In the genomic region with DNA sequence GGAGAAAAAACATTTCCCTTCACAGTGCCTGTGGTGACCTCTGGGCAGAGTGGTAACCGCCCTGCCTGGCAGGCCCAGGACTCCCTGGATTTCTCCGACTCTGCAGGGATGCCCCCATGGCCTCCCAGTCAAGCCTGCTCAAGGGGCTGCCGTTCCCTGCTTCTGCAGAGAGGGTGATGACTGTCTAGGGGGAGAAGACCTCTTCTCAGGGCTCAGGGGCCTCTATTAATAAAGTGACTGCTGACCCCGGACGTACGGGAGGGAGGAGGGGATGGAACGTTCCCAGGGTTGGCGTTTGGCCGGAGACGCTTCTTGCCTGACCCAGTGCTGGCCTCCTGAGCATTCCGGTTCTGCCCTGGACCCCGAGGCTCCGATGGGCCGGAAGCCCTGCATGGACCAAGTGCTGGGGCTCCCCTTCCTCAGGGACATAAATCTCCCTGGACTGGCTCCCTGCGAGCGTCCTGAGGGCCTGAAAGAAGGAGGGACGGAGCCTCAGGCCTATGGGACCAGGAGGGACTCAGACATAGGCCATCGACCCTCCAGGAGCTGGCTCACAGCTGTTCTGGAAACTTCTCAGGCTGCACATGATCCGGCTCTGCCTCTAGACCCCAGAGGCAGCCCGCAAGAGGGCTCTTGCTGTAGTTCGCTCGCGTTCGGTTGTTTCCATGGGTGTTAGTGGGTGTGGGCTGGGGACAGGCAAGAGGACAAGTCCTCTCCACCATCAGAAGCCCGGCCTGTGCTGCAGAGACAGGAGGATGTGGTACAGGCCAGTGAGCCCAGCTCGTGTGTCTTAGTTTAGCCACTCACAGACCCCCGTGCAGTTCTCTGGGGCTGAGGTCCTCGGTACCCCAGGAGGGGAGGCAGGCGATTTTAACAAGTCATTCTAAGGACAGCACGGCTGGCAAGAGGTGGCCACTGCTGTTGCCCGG, we compare ENCODE assay signal across 20 cellular contexts. TPM values are rescaled to one million over a fixed set of nuclear protein-coding genes. Genes with fewer than 3 reads are reported as not detected.
A peak's percentile ranks its signal among the peaks of the same experiment; 100 is the strongest.
DNase-seq lines count a peak whose midpoint lies in the region; ATAC-seq and TF ChIP-seq lines count a peak whose summit lies in the region.
"Had no signal": no experiment of that assay in that cellular context is flagged by ENCODE, and none has a peak within 500 bp of the region (broad histone marks: within the 10 kb centered on the region; RNA-seq: fewer than 3 reads in every experiment).

No MANE protein-coding gene starts in this region.

- H3F3A ChIP-seq in neural progenitor cell (ENCODE audit: low read depth) = no peaks in the 10 kb centered on the region

- no peak for TF ChIP-seq POLR2A in transverse colon (IDR thresholded peaks at IDR 0.05)

- DNase-seq in adipocyte (ENCODE audit: low read depth) (no peak), heart right ventricle (peak; percentile 63 to 71), neural progenitor cell (ENCODE audit: low spot score) (no peak), transverse colon (no peak), OCI-M1 (lab: John Stamatoyannopoulos, UW) (no peak), SKM-1 (lab: John Stamatoyannopoulos, UW; ENCODE audit: unreplicated experiment) (no peak), HuH-7.5 (ENCODE audit: low spot score) (no peak)
- DNase-seq: activated CD4-positive, alpha-beta T cell treated with anti-CD3 and anti-CD28 coated beads for 1 hour; activated CD8-positive, alpha-beta memory T cell treated with anti-CD3 and anti-CD28 coated beads, Interleukin-2, amount 50 U/mL, for 48 hours; activated naive CD4-positive, alpha-beta T cell treated with anti-CD3 and anti-CD28 coated beads for 36 hours; brain microvascular endothelial cell; Calu3; NCI-H146; NCI-H2227 treated with DMSO at 0.1 percent for 48 hours; NK-92 treated with Interleukin-12 subunit alpha and Interleukin-12 subunit beta, amount 100 ng/mL, for 24 hours; SIG-M5; substantia nigra had no signal

- H3K27me3 Mint-ChIP-seq in neural progenitor cell (ENCODE audit: insufficient read depth, low read depth) = peaks cover 11% of the 10 kb centered on the region

- H3K27ac Mint-ChIP-seq in neural progenitor cell = peak overlapping the region; percentile 88
- H3K27ac Mint-ChIP-seq: activated naive CD4-positive, alpha-beta T cell treated with anti-CD3 and anti-CD28 coated beads for 36 hours had no signal

- H3K4me1 Mint-ChIP-seq in neural progenitor cell = peaks cover 7% of the 10 kb centered on the region

- peaks cover 14% of the 10 kb centered on the region for H3K27me3 ChIP-seq in adipocyte (replicated peaks; ENCODE audit: control insufficient read depth, insufficient read depth, low read length)
- peaks cover 0 to 24% (median 20%) of the 10 kb centered on the region in 7 donors for H3K27me3 ChIP-seq in heart right ventricle
- no peaks in the 10 kb centered on the region for H3K27me3 ChIP-seq in neural progenitor cell
- H3K27me3 ChIP-seq in transverse colon = peaks cover 15% of the 10 kb centered on the region

- no peaks in the 10 kb centered on the region for H3K79me2 ChIP-seq in neural progenitor cell (ENCODE audit: low read depth)

- peak; percentile 8 to 53 (median 16) for ATAC-seq in heart right ventricle
- ATAC-seq: esophagus mucosa had no signal

- no peak overlapping the region for H3K4me3 Mint-ChIP-seq in neural progenitor cell
- H3K4me3 Mint-ChIP-seq: activated naive CD4-positive, alpha-beta T cell treated with anti-CD3 and anti-CD28 coated beads for 36 hours had no signal

- peak overlapping the region; percentile 55 for H3K4me3 ChIP-seq in adipocyte (ENCODE audit: low read length)
- no peak overlapping the region for H3K4me3 ChIP-seq in heart right ventricle
- no peak overlapping the region for H3K4me3 ChIP-seq in neural progenitor cell
- no peak overlapping the region for H3K4me3 ChIP-seq in transverse colon

- no peak for TF ChIP-seq EP300 in transverse colon (IDR thresholded peaks at IDR 0.05; ENCODE audit: low read depth)

- TF ChIP-seq CTCF in heart right ventricle (IDR thresholded peaks at IDR 0.05) (no peak), neural progenitor cell (IDR thresholded peaks at IDR 0.05) (no peak), transverse colon (IDR thresholded peaks at IDR 0.05) (no peak)

- no peaks in the 10 kb centered on the region for H4K20me1 ChIP-seq in neural progenitor cell (ENCODE audit: low read depth)

- H3K9ac ChIP-seq in adipocyte (ENCODE audit: low read length) (peak overlapping the region; percentile 84), neural progenitor cell (no peak overlapping the region)

- peaks cover 4% of the 10 kb centered on the region for H3K9me3 Mint-ChIP-seq in neural progenitor cell

- 78 to 85% methylated on average over 31 of the region's 31 CpGs for WGBS in heart right ventricle, 2 donors
- 87% methylated on average over 29 of the region's 31 CpGs; no CpG with 5 or more reads in 1 of the 2 donors for WGBS in transverse colon (ENCODE audit: low coverage in 1 of 2), 2 donors

- intact Hi-C loops in heart right ventricle (cut with DNase I) = loop anchor here (5.0 to 10.0 kb wide), 9 partner anchors 40 to 572 kb away; partner anchors contain the start of genes RXRA (in 5 of the 10) and COL5A1 (in 2 of the 10)
- intact Hi-C loops in transverse colon (cut with DNase I; ENCODE audit: low total_unique reads) = loop anchor here (10.0 kb wide), 1 partner anchor 152 kb away; the partner anchor contains the start of gene RXRA

- H3K4me1 ChIP-seq in adipocyte (ENCODE audit: control insufficient read depth, insufficient read depth, low read length) (peaks cover 40% of the 10 kb centered on the region), heart right ventricle (peaks cover 0 to 42% (median 18%) of the 10 kb centered on the region in 9 donors), neural progenitor cell (no peaks in the 10 kb centered on the region), transverse colon (peaks cover 0 to 34% (median 5%) of the 10 kb centered on the region in 4 donors)

- H3K36me3 Mint-ChIP-seq in neural progenitor cell = no peaks in the 10 kb centered on the region

- H3K36me3 ChIP-seq in adipocyte (ENCODE audit: control insufficient read depth, insufficient read depth, low read length, severe bottlenecking) (no peaks in the 10 kb centered on the region), heart right ventricle (no peaks in the 10 kb centered on the region), neural progenitor cell (no peaks in the 10 kb centered on the region), transverse colon (no peaks in the 10 kb centered on the region)
- H3K36me3 ChIP-seq: brain microvascular endothelial cell had no signal

- H3K4me2 ChIP-seq in neural progenitor cell = no peak overlapping the region

- H3K27ac ChIP-seq in heart right ventricle (peak overlapping the region in 7 of 10 donors; percentile 42 to 62 (median 49)), neural progenitor cell (no peak overlapping the region), transverse colon (peak overlapping the region; percentile 50 to 68 (median 60))
- H3K27ac ChIP-seq: brain microvascular endothelial cell had no signal

- H2AFZ ChIP-seq in neural progenitor cell (replicated peaks) = no peak overlapping the region

- in situ Hi-C loops in transverse colon (cut with MboI; ENCODE audit: low pct_ligation_motif_present in 1 of 4, low pct_unique_long_range_greater_than_20kb in 1 of 4, low sequenced_read_pairs in 3 of 4) = loop anchor here in 2 of 4 donors (10.0 to 25.0 kb wide), 2 partner anchors 272 to 565 kb away; no protein-coding TSS in a partner anchor

- H3K9me3 ChIP-seq in adipocyte (ENCODE audit: control insufficient read depth, low read length) = no peaks in the 10 kb centered on the region
- H3K9me3 ChIP-seq in heart right ventricle = peaks cover 0 to 8% (median 5%) of the 10 kb centered on the region in 11 donors
- H3K9me3 ChIP-seq in neural progenitor cell (ENCODE audit: low read depth) = no peaks in the 10 kb centered on the region
- H3K9me3 ChIP-seq in transverse colon = peaks cover 0 to 4% of the 10 kb centered on the region in 2 donors

RNA-seq across cellular contexts. Expression of gene RNU6ATAC, which starts 8.1 kb away (rescaled TPM):
- total RNA-seq in heart right ventricle (100 to 1,000 TPM in 3 of 10 donors, 10 to 100 TPM in 6, not detected in 1; 21.4 to 172 (median 66.8) TPM), neural progenitor cell (ENCODE audit: low replicate concordance) (not detected in 2 replicates), transverse colon (not detected)
- not detected for polyA plus RNA-seq in heart right ventricle
- total RNA-seq: kidney epithelial cell, myocyte had no signal

RNA-seq across cellular contexts. Expression of gene WDR5, which starts 36.6 kb away (rescaled TPM):
- total RNA-seq in heart right ventricle (10 to 100 TPM; 16.1 to 22.5 (median 18.1) TPM), neural progenitor cell (ENCODE audit: low replicate concordance) (26.7 and 48.7 TPM in 2 replicates), transverse colon (10 to 100 TPM in 3 of 4 donors, 1 to 10 TPM in 1; 8.2 to 95.7 (median 16.3) TPM)
- polyA plus RNA-seq in heart right ventricle = 10 to 100 TPM; 14.0 to 17.8 TPM

Comparison
In these comparisons a context has a peak if more than half of its experiments do, and no peak if none do; other contexts are left out.
1. DNase-seq: peak in heart right ventricle (2 of 2); none in adipocyte (single experiment), neural progenitor cell (single experiment), transverse colon (single experiment), OCI-M1 (single experiment), SKM-1 (single experiment) and HuH-7.5 (single experiment).